In the genomic region with DNA sequence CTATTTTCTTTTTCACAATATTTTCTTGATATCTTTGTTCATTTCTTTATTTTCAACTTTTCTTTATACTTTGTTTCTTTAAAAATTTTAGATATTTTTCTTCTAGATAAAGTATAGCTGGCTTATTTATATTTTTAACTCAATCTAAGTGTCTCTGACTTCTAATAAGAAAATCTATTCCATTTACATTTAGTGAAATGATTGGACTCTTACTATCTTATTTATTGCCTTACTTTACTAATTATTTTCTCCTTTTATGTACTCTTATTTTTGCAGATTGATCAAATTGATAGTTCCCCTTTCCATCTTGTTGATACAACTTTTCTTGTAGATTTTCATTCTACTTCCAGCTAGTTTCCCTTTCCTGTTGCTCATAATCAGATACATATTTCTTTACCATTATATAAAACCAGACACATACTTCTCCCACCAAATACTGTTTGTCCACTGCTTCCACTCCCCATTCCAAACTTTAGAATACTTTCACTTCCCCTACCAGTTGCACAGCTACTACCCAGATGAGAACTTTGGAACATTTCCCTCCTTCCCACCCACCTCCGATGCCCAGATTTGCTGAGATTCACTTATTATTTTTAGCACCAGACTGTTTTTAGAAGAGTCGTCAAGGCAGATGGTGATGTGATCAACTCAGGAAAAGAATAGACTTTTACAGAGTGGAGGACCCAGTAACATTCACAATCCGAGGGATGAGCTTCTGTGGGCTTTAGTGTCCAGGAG, we compare ENCODE assay signal across 18 cellular contexts.
"Had no signal": no experiment of that assay in that cellular context is flagged by ENCODE, and none has a peak within 500 bp of the region (broad histone marks: within the 10 kb centered on the region; RNA-seq: fewer than 3 reads in every experiment).

No MANE protein-coding gene starts in this region.

- H3K4me3 ChIP-seq: ascending aorta, esophagus muscularis mucosa, hepatocyte, lower lobe of right lung, pancreas, sigmoid colon had no signal

- H3K27ac ChIP-seq: ascending aorta, esophagus muscularis mucosa, hepatocyte, lower lobe of right lung, neutrophil, pancreas, sigmoid colon had no signal

- DNase-seq: activated CD4-positive, alpha-beta T cell treated with anti-CD3 and anti-CD28 coated beads for 48 hours; activated CD4-positive, CD25-positive, alpha-beta regulatory T cell; activated CD8-positive, alpha-beta T cell treated with anti-CD3 and anti-CD28 coated beads for 36 hours; activated effector memory CD4-positive, alpha-beta T cell treated with anti-CD3 and anti-CD28 coated beads, Interleukin-2, amount 50 U/mL, for 16 hours; activated T-cell treated with anti-CD3 and anti-CD28 coated beads, Interleukin-2, amount 50 U/mL, for 48 hours; effector CD8-positive, alpha-beta T cell; left colon; lower lobe of right lung; pancreas; sigmoid colon; stimulated activated CD4-positive, alpha-beta T cell treated with anti-CD3 and anti-CD28 coated beads, Interleukin-4, amount 100 ng/mL, for 24 hours; SW 1271 had no signal

- H3K9me3 ChIP-seq: ascending aorta, esophagus muscularis mucosa, lower lobe of right lung, neutrophil, pancreas, sigmoid colon had no signal

- H3K36me3 ChIP-seq: ascending aorta, esophagus muscularis mucosa, lower lobe of right lung, neutrophil, pancreas, sigmoid colon had no signal

- H3K27me3 ChIP-seq: ascending aorta, esophagus muscularis mucosa, hepatocyte, neutrophil, pancreas, sigmoid colon had no signal

- H3K4me1 ChIP-seq: ascending aorta, esophagus muscularis mucosa, pancreas, sigmoid colon had no signal

- ATAC-seq: activated CD8-positive, alpha-beta T cell treated with anti-CD3 and anti-CD28 coated beads for 36 hours; left colon; lower lobe of right lung; natural killer cell treated with Interleukin-12 subunit alpha and Interleukin-12 subunit beta and Interleukin-15 and Interleukin-18, amount 100 ng/mL, for 72 hours; stimulated activated memory B cell treated with anti-CD40 and anti-IgM and Interleukin-4, amounts not matched to agents 10 μg/mL and 1 μg/mL and 100 μg/mL, for 72 hours had no signal
